In genomic region chr3:57787867-57788623, GRCh38 we compare ENCODE assay signal across 10 cellular contexts. TPM values are rescaled to one million over a fixed set of nuclear protein-coding genes. Genes with fewer than 3 reads are reported as not detected.
A peak's percentile ranks its signal among the peaks of the same experiment; 100 is the strongest.
DNase-seq lines count a peak whose midpoint lies in the region; ATAC-seq and TF ChIP-seq lines count a peak whose summit lies in the region.
"Had no signal": no experiment of that assay in that cellular context is flagged by ENCODE, and none has a peak within 500 bp of the region (broad histone marks: within the 10 kb centered on the region; RNA-seq: fewer than 3 reads in every experiment).

No MANE protein-coding gene starts in this region.

- no peak for TF ChIP-seq CTCF in OCI-LY7 (conservative IDR thresholded peaks at IDR 0.05; ENCODE audit: low read length)

- H3K4me3 Mint-ChIP-seq in activated T-cell treated with anti-CD3 and anti-CD28 coated beads, Interleukin-2, amount 50 U/mL, for 4 hours, result no peak overlapping the region
- no peak overlapping the region for H3K4me3 Mint-ChIP-seq in stimulated activated effector memory CD8-positive, alpha-beta T cell treated with anti-CD3 and anti-CD28 coated beads, Interleukin-12 subunit alpha, Interleukin-12 subunit beta, amount 100 ng/mL, for 72 hours

- peaks cover 18% of the 10 kb centered on the region; the same call in 1 of the 2 replicates for H4K20me1 ChIP-seq in OCI-LY7 (ENCODE audit: insufficient read depth, low read length)

- no peaks in the 10 kb centered on the region for H3K9me3 ChIP-seq in OCI-LY7 (ENCODE audit: low read length)
- H3K9me3 ChIP-seq in HAP-1, result no peaks in the 10 kb centered on the region

- no peak overlapping the region for H3K4me3 ChIP-seq in OCI-LY7 (ENCODE audit: low read depth, low read length, poor library complexity, severe bottlenecking)
- no peak overlapping the region for H3K4me3 ChIP-seq in HAP-1

- peaks cover 59% of the 10 kb centered on the region; the same call in 1 of the 2 replicates for H3K79me2 ChIP-seq in OCI-LY7 (ENCODE audit: insufficient read depth, low read depth, low read length)

- BruUV-seq in OCI-LY7 (replicated peaks; lab: Mats Ljungman, UMichigan), result no TSS peak

- peaks cover 8% of the 10 kb centered on the region for H3K36me3 Mint-ChIP-seq in activated T-cell treated with anti-CD3 and anti-CD28 coated beads, Interleukin-2, amount 50 U/mL, for 4 hours (ENCODE audit: insufficient read depth)
- H3K36me3 Mint-ChIP-seq in stimulated activated effector memory CD8-positive, alpha-beta T cell treated with anti-CD3 and anti-CD28 coated beads, Interleukin-12 subunit alpha, Interleukin-12 subunit beta, amount 100 ng/mL, for 72 hours, result no peaks in the 10 kb centered on the region

- peaks cover 30% of the 10 kb centered on the region for H3K4me1 Mint-ChIP-seq in activated T-cell treated with anti-CD3 and anti-CD28 coated beads, Interleukin-2, amount 50 U/mL, for 4 hours (ENCODE audit: low read depth)
- peaks cover 18% of the 10 kb centered on the region for H3K4me1 Mint-ChIP-seq in stimulated activated effector memory CD8-positive, alpha-beta T cell treated with anti-CD3 and anti-CD28 coated beads, Interleukin-12 subunit alpha, Interleukin-12 subunit beta, amount 100 ng/mL, for 72 hours

- peaks cover 15% of the 10 kb centered on the region for H3K4me1 ChIP-seq in OCI-LY7 (ENCODE audit: insufficient read depth, low read length, poor library complexity, severe bottlenecking)
- peaks cover 12% of the 10 kb centered on the region for H3K4me1 ChIP-seq in HAP-1

- H3K9me3 Mint-ChIP-seq in activated T-cell treated with anti-CD3 and anti-CD28 coated beads, Interleukin-2, amount 50 U/mL, for 4 hours, result no peaks in the 10 kb centered on the region
- H3K9me3 Mint-ChIP-seq in stimulated activated effector memory CD8-positive, alpha-beta T cell treated with anti-CD3 and anti-CD28 coated beads, Interleukin-12 subunit alpha, Interleukin-12 subunit beta, amount 100 ng/mL, for 72 hours, result no peaks in the 10 kb centered on the region

- no peak overlapping the region for H3K27ac Mint-ChIP-seq in stimulated activated effector memory CD8-positive, alpha-beta T cell treated with anti-CD3 and anti-CD28 coated beads, Interleukin-12 subunit alpha, Interleukin-12 subunit beta, amount 100 ng/mL, for 72 hours

- CTCF ChIA-PET in OCI-LY7 (lab: Charles Lee; ENCODE audit: unreplicated experiment), result no interaction called here

- H3K4me2 ChIP-seq in OCI-LY7 (ENCODE audit: low read length), result peak overlapping the region; percentile 28

- H3K27me3 Mint-ChIP-seq in activated T-cell treated with anti-CD3 and anti-CD28 coated beads, Interleukin-2, amount 50 U/mL, for 4 hours (ENCODE audit: low read depth), result no peaks in the 10 kb centered on the region

- H2AFZ ChIP-seq in OCI-LY7 (ENCODE audit: low read length), result no peak overlapping the region

- intact Hi-C loops in OCI-LY7 (cut with micrococcal nuclease; ENCODE audit: unreplicated experiment), result no loop called here

- ATAC-seq in activated T-cell treated with anti-CD3 and anti-CD28 coated beads, Interleukin-2, amount 50 U/mL, for 4 hours, result peak; percentile 94 to 96
- ATAC-seq in HG02798 (IDR thresholded peaks at IDR 0.05; ENCODE audit: poor library complexity, unreplicated experiment), result peak; percentile 95
- peak; percentile 98 for ATAC-seq in stimulated activated effector memory CD8-positive, alpha-beta T cell treated with anti-CD3 and anti-CD28 coated beads, Interleukin-12 subunit alpha, Interleukin-12 subunit beta, amount 100 ng/mL, for 72 hours

- no peak for DNase-seq in activated T-cell treated with anti-CD3 and anti-CD28 coated beads, Interleukin-2, amount 50 U/mL, for 4 hours
- DNase-seq in activated T-cell treated with anti-CD3 and anti-CD28 coated beads for 4 hours (no peak), OCI-LY7 (ENCODE audit: low spot score) (peak; percentile 38), HAP-1 (ENCODE audit: low spot score in 2 of 2) (no peak), NCI-H774 (lab: John Stamatoyannopoulos, UW) (no peak), hippocampal formation (lab: John Stamatoyannopoulos, UW) (no peak)
- no peak for DNase-seq in stimulated activated effector memory CD8-positive, alpha-beta T cell treated with anti-CD3 and anti-CD28 coated beads, Interleukin-12 subunit alpha, Interleukin-12 subunit beta, amount 100 ng/mL, for 72 hours (ENCODE audit: low spot score in 2 of 2)
- DNase-seq: AML-193, KG1 had no signal

- 0 out of 2 replicates have a peak, but pooled peaks cover 6% of the 10 kb centered on the region for H3K36me3 ChIP-seq in OCI-LY7 (ENCODE audit: insufficient read depth, low read length)
- H3K36me3 ChIP-seq in HAP-1 (replicated peaks), result no peaks in the 10 kb centered on the region

- H3K27me3 ChIP-seq in HAP-1 (ENCODE audit: low read depth), result no peaks in the 10 kb centered on the region

- H3K27ac ChIP-seq in OCI-LY7 (ENCODE audit: low read depth, low read length, poor library complexity, severe bottlenecking), result no peak overlapping the region

- in situ Hi-C loops in HAP-1 (cut with MboI; ENCODE audit: low sequenced_read_pairs), result no loop called here

- POLR2A ChIA-PET in OCI-LY7 (lab: Charles Lee), result no interaction called here

- H3K9me2 ChIP-seq in OCI-LY7 (ENCODE audit: insufficient read depth, low read length), result no peaks in the 10 kb centered on the region

RNA-seq across cellular contexts. Expression of gene SLMAP, which starts 31.9 kb away (rescaled TPM):
- 10 to 100 TPM; 55.7 to 61.4 (median 56.1) TPM for total RNA-seq in activated T-cell treated with anti-CD3 and anti-CD28 coated beads, Interleukin-2, amount 50 U/mL, for 4 hours
- total RNA-seq in OCI-LY7 (2014; rRNA removed; shearing (Covaris generic)), result 39.1 and 41.6 TPM in 2 replicates
- 68.4 and 71.3 TPM in 2 replicates for total RNA-seq in OCI-LY7 (2022)
